19 cellular contexts compared by ENCODE assay signal in the genomic region with DNA sequence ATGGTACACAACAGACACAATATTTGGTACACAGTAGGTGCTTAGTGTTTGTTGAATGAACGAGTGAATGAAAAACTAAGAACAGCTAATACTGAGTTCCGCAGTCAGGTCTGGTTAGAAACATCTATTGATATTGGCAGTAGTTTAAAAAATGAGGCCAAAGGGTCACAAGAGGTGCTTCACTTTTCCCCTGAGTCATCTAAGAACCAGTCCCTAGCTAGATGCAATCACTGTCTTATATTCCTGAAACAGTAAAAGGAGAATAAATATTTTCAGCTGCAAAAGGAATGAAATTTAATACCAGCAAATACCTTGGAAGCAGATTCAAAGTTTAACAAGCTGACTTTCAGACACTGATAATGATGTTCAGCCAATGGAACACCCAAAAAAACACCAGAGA.
"Had no signal": no experiment of that assay in that cellular context is flagged by ENCODE, and none has a peak within 500 bp of the region (broad histone marks: within the 10 kb centered on the region; RNA-seq: fewer than 3 reads in every experiment).

No MANE protein-coding gene starts in this region.

- H3K9me3 ChIP-seq: gastroesophageal sphincter, heart right ventricle, thyroid gland had no signal

- H3K4me1 ChIP-seq: gastroesophageal sphincter, heart right ventricle, thyroid gland had no signal

- H3K4me3 ChIP-seq: dorsolateral prefrontal cortex, gastroesophageal sphincter, heart right ventricle, lung, thyroid gland had no signal

- H3K4me3 Mint-ChIP-seq: activated CD4-positive, alpha-beta T cell treated with anti-CD3 and anti-CD28 coated beads for 36 hours; activated T-helper 1 cell treated with anti-CD3 and anti-CD28 coated beads, Interleukin-12 subunit alpha, Interleukin-12 subunit beta, Interleukin-2, Interleukin-4 antibody, amounts not matched to agents 30 ng/mL and 10 ng/mL and 1 ng/mL, durations not matched to agents 14 hours and 24 hours and 36 hours; immature natural killer cell; nephron; WTC11 had no signal

- ATAC-seq: activated CD4-positive, alpha-beta T cell treated with anti-CD3 and anti-CD28 coated beads for 36 hours; activated naive CD4-positive, alpha-beta T cell treated with anti-CD3 and anti-CD28 coated beads, Interleukin-2, amount 50 U/mL, for 72 hours; gastroesophageal sphincter; heart right ventricle; left cardiac atrium; WTC11 had no signal

- H3K27ac ChIP-seq: dorsolateral prefrontal cortex, gastroesophageal sphincter, heart right ventricle, thyroid gland had no signal

- H3K27ac Mint-ChIP-seq: activated CD4-positive, alpha-beta T cell treated with anti-CD3 and anti-CD28 coated beads for 36 hours; activated naive CD4-positive, alpha-beta T cell treated with anti-CD3 and anti-CD28 coated beads, Interleukin-2, amount 50 U/mL, for 72 hours; activated T-helper 1 cell treated with anti-CD3 and anti-CD28 coated beads, Interleukin-12 subunit alpha, Interleukin-12 subunit beta, Interleukin-2, Interleukin-4 antibody, amounts not matched to agents 30 ng/mL and 10 ng/mL and 1 ng/mL, durations not matched to agents 14 hours and 24 hours and 36 hours; nephron; WTC11 had no signal

- H3K27me3 Mint-ChIP-seq: activated CD4-positive, alpha-beta T cell treated with anti-CD3 and anti-CD28 coated beads for 36 hours had no signal

- DNase-seq: activated CD4-positive, alpha-beta T cell treated with anti-CD3 and anti-CD28 coated beads for 36 hours; activated CD4-positive, alpha-beta T cell treated with anti-CD3 and anti-CD28 coated beads, Interleukin-2, amount 50 U/mL, for 48 hours; activated gamma-delta T cell treated with Interleukin-2 at 50 U/mL for 16 hours; activated T-cell treated with anti-CD3 and anti-CD28 coated beads for 4 hours; dorsolateral prefrontal cortex; heart right ventricle; immature natural killer cell; left cardiac atrium; midbrain; posterior cingulate gyrus; stimulated activated CD8-positive, alpha-beta memory T cell treated with anti-CD3 and anti-CD28 coated beads, Interleukin-4, amount 100 ng/mL, for 48 hours; stimulated activated naive CD4-positive, alpha-beta T cell; thyroid gland had no signal

- H3K4me1 Mint-ChIP-seq: activated CD4-positive, alpha-beta T cell treated with anti-CD3 and anti-CD28 coated beads for 36 hours; immature natural killer cell; nephron; WTC11 had no signal

- H3K36me3 Mint-ChIP-seq: activated naive CD4-positive, alpha-beta T cell treated with anti-CD3 and anti-CD28 coated beads, Interleukin-2, amount 50 U/mL, for 72 hours had no signal

- H3K27me3 ChIP-seq: dorsolateral prefrontal cortex, gastroesophageal sphincter, heart right ventricle, thyroid gland had no signal

- H3K9me3 Mint-ChIP-seq: activated naive CD4-positive, alpha-beta T cell treated with anti-CD3 and anti-CD28 coated beads, Interleukin-2, amount 50 U/mL, for 72 hours; activated T-helper 1 cell treated with anti-CD3 and anti-CD28 coated beads, Interleukin-12 subunit alpha, Interleukin-12 subunit beta, Interleukin-2, Interleukin-4 antibody, amounts not matched to agents 30 ng/mL and 10 ng/mL and 1 ng/mL, durations not matched to agents 14 hours and 24 hours and 36 hours; immature natural killer cell; nephron had no signal
